39 cellular contexts compared by ENCODE assay signal in the genomic region with DNA sequence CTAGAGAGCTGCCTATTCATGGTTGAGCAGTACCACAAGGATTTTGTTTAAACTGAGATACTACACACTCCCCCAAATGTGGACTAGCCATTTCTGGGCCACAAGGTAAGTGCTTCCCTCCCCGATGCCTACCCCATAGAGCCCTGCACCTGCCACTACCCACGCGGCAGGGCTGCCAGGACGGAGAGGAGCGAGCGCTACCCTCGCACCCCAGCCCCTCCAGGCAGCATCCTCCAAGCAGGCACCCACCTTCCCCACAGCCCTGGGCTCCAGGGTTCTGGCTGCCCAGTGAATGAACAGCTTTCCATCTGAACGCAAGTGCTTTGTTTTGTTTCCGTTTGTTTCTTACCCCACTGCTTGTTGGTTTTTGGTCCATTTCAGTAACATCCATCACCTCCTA. TPM values are rescaled to one million over a fixed set of nuclear protein-coding genes. Genes with fewer than 3 reads are reported as not detected.
"Had no signal": no experiment of that assay in that cellular context is flagged by ENCODE, and none has a peak within 500 bp of the region (broad histone marks: within the 10 kb centered on the region; RNA-seq: fewer than 3 reads in every experiment).

No MANE protein-coding gene starts in this region.

- DNase-seq: activated effector memory CD4-positive, alpha-beta T cell treated with anti-CD3 and anti-CD28 coated beads, Interleukin-2, amount 50 U/mL, for 16 hours; activated effector memory CD4-positive, alpha-beta T cell treated with Interleukin-2 at 50 U/mL for 16 hours; activated gamma-delta T cell; activated gamma-delta T cell treated with Interleukin-2 at 50 U/mL for 16 hours; activated naive CD4-positive, alpha-beta T cell; activated naive CD4-positive, alpha-beta T cell treated with anti-CD3 and anti-CD28 coated beads for 36 hours; activated naive CD4-positive, alpha-beta T cell treated with anti-CD3 and anti-CD28 coated beads, Interleukin-2, amount 10 ng/mL, durations not matched to agents 7 days and 5 days; activated naive CD4-positive, alpha-beta T cell treated with anti-CD3 and anti-CD28 coated beads, Interleukin-2, amount 50 U/mL, for 16 hours; activated naive CD4-positive, alpha-beta T cell treated with Interleukin-2 at 50 U/mL for 16 hours; activated naive CD8-positive, alpha-beta T cell treated with anti-CD3 and anti-CD28 coated beads for 36 hours; activated naive CD8-positive, alpha-beta T cell treated with anti-CD3 and anti-CD28 coated beads, Interleukin-2, amount 10 ng/mL, durations not matched to agents 7 days and 5 days; activated naive CD8-positive, alpha-beta T cell treated with anti-CD3 and anti-CD28 coated beads, Interleukin-2, amount 50 U/mL, for 24 hours; activated T-cell treated with anti-CD3 and anti-CD28 coated beads, Interleukin-2, amount 50 U/mL, for 1 hour; activated T-cell treated with anti-CD3 and anti-CD28 coated beads, Interleukin-2, amount 50 U/mL, for 24 hours; activated T-cell treated with anti-CD3 and anti-CD28 coated beads, Interleukin-2, amount 50 U/mL, for 4 hours; activated T-cell treated with anti-CD3 and anti-CD28 coated beads, Interleukin-2, amount 50 U/mL, for 48 hours; activated T-cell treated with anti-CD3 and anti-CD28 coated beads, Interleukin-2, amount 50 U/mL, for 72 hours; adrenal gland; amniotic stem cell; amygdala; anterior cingulate cortex; aorta; body of pancreas; brain microvascular endothelial cell; caudate nucleus; central memory CD4-positive, alpha-beta T cell; cerebellar nuclear complex had no signal

- ATAC-seq: activated naive CD4-positive, alpha-beta T cell treated with anti-CD3 and anti-CD28 coated beads, Interleukin-2, amount 50 U/mL, for 72 hours; activated naive CD8-positive, alpha-beta T cell treated with anti-CD3 and anti-CD28 coated beads, Interleukin-2, amount 50 U/mL, for 24 hours; activated T-cell treated with anti-CD3 and anti-CD28 coated beads, Interleukin-2, amount 50 U/mL, for 4 hours; activated T-cell treated with anti-CD3 and anti-CD28 coated beads, Interleukin-2, amount 50 U/mL, for 72 hours; activated T-helper 17 cell treated with anti-CD3 and anti-CD28 coated beads, Interleukin-2, amount 50 U/mL, for 72 hours; body of pancreas had no signal

- H3K4me3 Mint-ChIP-seq: activated naive CD4-positive, alpha-beta T cell treated with anti-CD3 and anti-CD28 coated beads for 36 hours; activated naive CD4-positive, alpha-beta T cell treated with anti-CD3 and anti-CD28 coated beads, Interleukin-2, amount 10 ng/mL, durations not matched to agents 7 days and 5 days; activated naive CD4-positive, alpha-beta T cell treated with anti-CD3 and anti-CD28 coated beads, Interleukin-2, amount 50 U/mL, for 24 hours; activated naive CD8-positive, alpha-beta T cell; activated naive CD8-positive, alpha-beta T cell treated with anti-CD3 and anti-CD28 coated beads for 36 hours; activated naive CD8-positive, alpha-beta T cell treated with anti-CD3 and anti-CD28 coated beads, Interleukin-2, amount 10 ng/mL, durations not matched to agents 7 days and 5 days; activated naive CD8-positive, alpha-beta T cell treated with anti-CD3 and anti-CD28 coated beads, Interleukin-2, amount 50 U/mL, for 24 hours; activated T-cell treated with anti-CD3 and anti-CD28 coated beads, Interleukin-2, amount 50 U/mL, for 24 hours; activated T-cell treated with anti-CD3 and anti-CD28 coated beads, Interleukin-2, amount 50 U/mL, for 4 hours; activated T-cell treated with anti-CD3 and anti-CD28 coated beads, Interleukin-2, amount 50 U/mL, for 72 hours; activated T-helper 1 cell treated with anti-CD3 and anti-CD28 coated beads, Interleukin-12 subunit alpha, Interleukin-12 subunit beta, Interleukin-2, Interleukin-4 antibody, amounts not matched to agents 30 ng/mL and 10 ng/mL and 1 ng/mL, durations not matched to agents 14 hours and 24 hours and 36 hours; activated T-helper 17 cell treated with anti-CD3 and anti-CD28 coated beads, Interleukin-2, amount 50 U/mL, for 72 hours; brain; central memory CD8-positive, alpha-beta T cell had no signal

- H3K4me1 Mint-ChIP-seq: activated naive CD4-positive, alpha-beta T cell treated with anti-CD3 and anti-CD28 coated beads, Interleukin-2, amount 10 ng/mL, durations not matched to agents 7 days and 5 days; activated naive CD4-positive, alpha-beta T cell treated with anti-CD3 and anti-CD28 coated beads, Interleukin-2, amount 50 U/mL, for 24 hours; activated naive CD8-positive, alpha-beta T cell treated with anti-CD3 and anti-CD28 coated beads for 36 hours; activated naive CD8-positive, alpha-beta T cell treated with anti-CD3 and anti-CD28 coated beads, Interleukin-2, amount 10 ng/mL, durations not matched to agents 7 days and 5 days; activated naive CD8-positive, alpha-beta T cell treated with anti-CD3 and anti-CD28 coated beads, Interleukin-2, amount 50 U/mL, for 24 hours; activated T-helper 17 cell treated with anti-CD3 and anti-CD28 coated beads, Interleukin-2, amount 50 U/mL, for 72 hours; central memory CD8-positive, alpha-beta T cell had no signal

- H3K36me3 ChIP-seq: ascending aorta, brain microvascular endothelial cell, breast epithelium had no signal

- H3K4me3 ChIP-seq: adrenal gland, ascending aorta, body of pancreas, breast epithelium, cardiac muscle cell had no signal

- H3K36me3 Mint-ChIP-seq: activated naive CD4-positive, alpha-beta T cell treated with anti-CD3 and anti-CD28 coated beads, Interleukin-2, amount 10 ng/mL, durations not matched to agents 7 days and 5 days; activated naive CD4-positive, alpha-beta T cell treated with anti-CD3 and anti-CD28 coated beads, Interleukin-2, amount 50 U/mL, for 24 hours; activated naive CD4-positive, alpha-beta T cell treated with anti-CD3 and anti-CD28 coated beads, Interleukin-2, amount 50 U/mL, for 72 hours; activated naive CD8-positive, alpha-beta T cell; activated naive CD8-positive, alpha-beta T cell treated with anti-CD3 and anti-CD28 coated beads for 36 hours; activated naive CD8-positive, alpha-beta T cell treated with anti-CD3 and anti-CD28 coated beads, Interleukin-2, amount 10 ng/mL, durations not matched to agents 7 days and 5 days; brain had no signal

- H3K27me3 Mint-ChIP-seq: activated naive CD8-positive, alpha-beta T cell treated with anti-CD3 and anti-CD28 coated beads, Interleukin-2, amount 10 ng/mL, durations not matched to agents 7 days and 5 days; activated T-cell treated with anti-CD3 and anti-CD28 coated beads, Interleukin-2, amount 50 U/mL, for 24 hours had no signal

- H3K27ac Mint-ChIP-seq: activated naive CD4-positive, alpha-beta T cell treated with anti-CD3 and anti-CD28 coated beads for 36 hours; activated naive CD4-positive, alpha-beta T cell treated with anti-CD3 and anti-CD28 coated beads, Interleukin-2, amount 50 U/mL, for 24 hours; activated naive CD4-positive, alpha-beta T cell treated with anti-CD3 and anti-CD28 coated beads, Interleukin-2, amount 50 U/mL, for 72 hours; activated naive CD8-positive, alpha-beta T cell; activated naive CD8-positive, alpha-beta T cell treated with anti-CD3 and anti-CD28 coated beads for 36 hours; activated naive CD8-positive, alpha-beta T cell treated with anti-CD3 and anti-CD28 coated beads, Interleukin-2, amount 10 ng/mL, durations not matched to agents 7 days and 5 days; activated naive CD8-positive, alpha-beta T cell treated with anti-CD3 and anti-CD28 coated beads, Interleukin-2, amount 50 U/mL, for 24 hours; activated T-cell treated with anti-CD3 and anti-CD28 coated beads, Interleukin-2, amount 50 U/mL, for 24 hours; activated T-cell treated with anti-CD3 and anti-CD28 coated beads, Interleukin-2, amount 50 U/mL, for 72 hours; activated T-helper 1 cell treated with anti-CD3 and anti-CD28 coated beads, Interleukin-12 subunit alpha, Interleukin-12 subunit beta, Interleukin-2, Interleukin-4 antibody, amounts not matched to agents 30 ng/mL and 10 ng/mL and 1 ng/mL, durations not matched to agents 14 hours and 24 hours and 36 hours; activated T-helper 17 cell treated with anti-CD3 and anti-CD28 coated beads, Interleukin-2, amount 50 U/mL, for 72 hours; activated T-helper 2 cell treated with anti-CD3 and anti-CD28 coated beads, Interferon-gamma antibody, Interleukin-2, Interleukin-4, amounts not matched to agents 10 μg/mL and 5 μg/mL and 100 μg/mL, durations not matched to agents 14 hours and 24 hours and 36 hours; brain had no signal

- H3K9me3 Mint-ChIP-seq: activated naive CD4-positive, alpha-beta T cell treated with anti-CD3 and anti-CD28 coated beads for 36 hours; activated naive CD4-positive, alpha-beta T cell treated with anti-CD3 and anti-CD28 coated beads, Interleukin-2, amount 10 ng/mL, durations not matched to agents 7 days and 5 days; activated naive CD4-positive, alpha-beta T cell treated with anti-CD3 and anti-CD28 coated beads, Interleukin-2, amount 50 U/mL, for 24 hours; activated naive CD4-positive, alpha-beta T cell treated with anti-CD3 and anti-CD28 coated beads, Interleukin-2, amount 50 U/mL, for 72 hours; activated naive CD8-positive, alpha-beta T cell treated with anti-CD3 and anti-CD28 coated beads for 36 hours; activated naive CD8-positive, alpha-beta T cell treated with anti-CD3 and anti-CD28 coated beads, Interleukin-2, amount 10 ng/mL, durations not matched to agents 7 days and 5 days; activated naive CD8-positive, alpha-beta T cell treated with anti-CD3 and anti-CD28 coated beads, Interleukin-2, amount 50 U/mL, for 24 hours; activated T-cell treated with anti-CD3 and anti-CD28 coated beads, Interleukin-2, amount 50 U/mL, for 24 hours; activated T-cell treated with anti-CD3 and anti-CD28 coated beads, Interleukin-2, amount 50 U/mL, for 4 hours; activated T-cell treated with anti-CD3 and anti-CD28 coated beads, Interleukin-2, amount 50 U/mL, for 72 hours; activated T-helper 1 cell treated with anti-CD3 and anti-CD28 coated beads, Interleukin-12 subunit alpha, Interleukin-12 subunit beta, Interleukin-2, Interleukin-4 antibody, amounts not matched to agents 30 ng/mL and 10 ng/mL and 1 ng/mL, durations not matched to agents 14 hours and 24 hours and 36 hours; activated T-helper 17 cell treated with anti-CD3 and anti-CD28 coated beads, Interleukin-2, amount 50 U/mL, for 72 hours; activated T-helper 2 cell treated with anti-CD3 and anti-CD28 coated beads, Interferon-gamma antibody, Interleukin-2, Interleukin-4, amounts not matched to agents 10 μg/mL and 5 μg/mL and 100 μg/mL, durations not matched to agents 14 hours and 24 hours and 36 hours; brain; central memory CD8-positive, alpha-beta T cell had no signal

- H3K9me3 ChIP-seq: adrenal gland, ascending aorta, body of pancreas, breast epithelium had no signal

- H3K27ac ChIP-seq: adrenal gland, ascending aorta, body of pancreas, brain microvascular endothelial cell, breast epithelium, cardiac muscle cell had no signal

- H3K4me1 ChIP-seq: adrenal gland, ascending aorta, body of pancreas, breast epithelium had no signal

- H3K27me3 ChIP-seq: adrenal gland, ascending aorta, body of pancreas, brain microvascular endothelial cell, breast epithelium, cardiac muscle cell had no signal

RNA-seq across cellular contexts. Expression of a gene that starts 59.4 kb away (rescaled TPM):
- total RNA-seq: activated naive CD8-positive, alpha-beta T cell treated with anti-CD3 and anti-CD28 coated beads for 36 hours; ascending aorta; bronchial epithelial cell had no signal
